In genomic region chr11:61814958-61815789, GRCh38 we compare ENCODE assay signal across 1 cellular context.
TF ChIP-seq lines count a peak whose summit lies in the region.

No MANE protein-coding gene starts in this region.

TF ChIP-seq in HepG2, 621 proteins besides CTCF, POLR2A, EP300 and RAD21 (continued from another document and continues in another):
- peak in 1 of 2 experiments; percentile 50; a peak in 1 of 4 replicates for TF ChIP-seq ATF4 (CRISPR knock-in tag; IDR thresholded peaks at IDR 0.05)
- TF ChIP-seq ZFP36 (IDR thresholded peaks at IDR 0.05; ENCODE audit: borderline replicate concordance, low read depth, low read length, partially characterized antibody) = no peak
- no peak for TF ChIP-seq PLSCR1 (CRISPR knock-in tag; IDR thresholded peaks at IDR 0.05; ENCODE audit: borderline replicate concordance)
- TF ChIP-seq ZBTB46 (CRISPR knock-in tag; IDR thresholded peaks at IDR 0.05; ENCODE audit: borderline replicate concordance) = no peak
- TF ChIP-seq ZNF326 (CRISPR knock-in tag; IDR thresholded peaks at IDR 0.05; ENCODE audit: borderline replicate concordance) = no peak; the same call in 1 of the 2 replicates
- TF ChIP-seq ZNF740 (CRISPR knock-in tag; IDR thresholded peaks at IDR 0.05) = peak; percentile 80
- 0 out of 2 replicates have a peak, but pooled peaks have one; percentile 9 for TF ChIP-seq REXO4 (CRISPR knock-in tag; IDR thresholded peaks at IDR 0.05; ENCODE audit: borderline replicate concordance)
- TF ChIP-seq PHF5A (CRISPR knock-in tag; IDR thresholded peaks at IDR 0.05; ENCODE audit: low read depth, unreplicated experiment) = peak; percentile 71
- no peak for TF ChIP-seq KMT2B (CRISPR knock-in tag; IDR thresholded peaks at IDR 0.05)
- peak; percentile 89 for TF ChIP-seq ZNF414 (CRISPR knock-in tag; IDR thresholded peaks at IDR 0.05)
- TF ChIP-seq E2F2 (CRISPR knock-in tag; IDR thresholded peaks at IDR 0.05; ENCODE audit: borderline replicate concordance) = peak; percentile 59; the same call in 1 of the 2 replicates
- TF ChIP-seq CBX2 (IDR thresholded peaks at IDR 0.05; ENCODE audit: low read depth, low read length) = no peak
- no peak for TF ChIP-seq CBX2 (CRISPR knock-in tag; IDR thresholded peaks at IDR 0.05; ENCODE audit: low read depth)
- 0 out of 2 replicates have a peak, but pooled peaks have one; percentile 65 for TF ChIP-seq ZNF142 (CRISPR knock-in tag; IDR thresholded peaks at IDR 0.05)
- TF ChIP-seq NFAT5 (CRISPR knock-in tag; IDR thresholded peaks at IDR 0.05) = no peak; the same call in none of the 2 replicates
- TF ChIP-seq TAF15 (IDR thresholded peaks at IDR 0.05; ENCODE audit: low read depth, low read length, poor library complexity, severe bottlenecking) = no peak
- TF ChIP-seq NFRKB (IDR thresholded peaks at IDR 0.05) = no peak
- no peak for TF ChIP-seq ZNF34 (CRISPR knock-in tag; IDR thresholded peaks at IDR 0.05; ENCODE audit: borderline replicate concordance)
- TF ChIP-seq GTF2F1 (IDR thresholded peaks at IDR 0.05; ENCODE audit: low read length) = no peak
- peak; percentile 16 for TF ChIP-seq UBTF (CRISPR knock-in tag; IDR thresholded peaks at IDR 0.05)
- TF ChIP-seq ZHX1 (CRISPR knock-in tag; IDR thresholded peaks at IDR 0.05; ENCODE audit: low read depth) = no peak
- TF ChIP-seq DRAP1 (CRISPR knock-in tag; IDR thresholded peaks at IDR 0.05) = peak; percentile 90
- no peak for TF ChIP-seq CHD4 (IDR thresholded peaks at IDR 0.05; ENCODE audit: borderline replicate concordance, low read length)
- peak; percentile 79 for TF ChIP-seq TBX2 (CRISPR knock-in tag; IDR thresholded peaks at IDR 0.05; ENCODE audit: borderline replicate concordance)
- TF ChIP-seq NFE2L2 (IDR thresholded peaks at IDR 0.05; ENCODE audit: low read length) = no peak
- TF ChIP-seq ZC3H13 (CRISPR knock-in tag; IDR thresholded peaks at IDR 0.05) = peak; percentile 99
- TF ChIP-seq WIZ (CRISPR knock-in tag; IDR thresholded peaks at IDR 0.05) = no peak
- no peak for TF ChIP-seq PAWR (CRISPR knock-in tag; IDR thresholded peaks at IDR 0.05; ENCODE audit: borderline replicate concordance)
- peak; percentile 80; the same call in 1 of the 2 replicates for TF ChIP-seq ZNF138 (CRISPR knock-in tag; IDR thresholded peaks at IDR 0.05; ENCODE audit: low read depth)
- peak; percentile 95 for TF ChIP-seq ATF7-NPFF (CRISPR knock-in tag; IDR thresholded peaks at IDR 0.05; ENCODE audit: low read depth)
- no peak for TF ChIP-seq SIX1 (CRISPR knock-in tag; IDR thresholded peaks at IDR 0.05; ENCODE audit: borderline replicate concordance)
- peak; percentile 85 for TF ChIP-seq MEF2D (CRISPR knock-in tag; IDR thresholded peaks at IDR 0.05)
- 0 out of 2 replicates have a peak, but pooled peaks have one; percentile 8 for TF ChIP-seq ZMYM3 (CRISPR knock-in tag; IDR thresholded peaks at IDR 0.05)
